ENCODE assay signal across 9 cellular contexts in genomic region chr10:48605264-48605615, GRCh38. TPM values are rescaled to one million over a fixed set of nuclear protein-coding genes. Genes with fewer than 3 reads are reported as not detected.
DNase-seq lines count a peak whose midpoint lies in the region; ATAC-seq and TF ChIP-seq lines count a peak whose summit lies in the region.
"Had no signal": no experiment of that assay in that cellular context is flagged by ENCODE, and none has a peak within 500 bp of the region (broad histone marks: within the 10 kb centered on the region; RNA-seq: fewer than 3 reads in every experiment).

No MANE protein-coding gene starts in this region.

- TF ChIP-seq CTCF in RWPE1 (conservative IDR thresholded peaks at IDR 0.05; ENCODE audit: low read depth): no peak
- TF ChIP-seq CTCF in fibroblast of pulmonary artery (IDR thresholded peaks at IDR 0.05; ENCODE audit: low read length, missing control alignments): no peak

- H3K27ac Mint-ChIP-seq in activated CD4-positive, alpha-beta T cell treated with anti-CD3 and anti-CD28 coated beads for 36 hours: no peak overlapping the region

- no peaks in the 10 kb centered on the region for H3K27me3 ChIP-seq in GM23248 (replicated peaks; ENCODE audit: insufficient read depth)

- WGBS in GM23248 (ENCODE audit: low coverage in 1 of 2, low lambda C conversion rate in 2 of 2, missing lambda C conversion rate in 2 of 2), 2 experiments: 0 to 4% methylated on average over 5 to 9 of the region's 9 CpGs

- ATAC-seq in HG03039 (IDR thresholded peaks at IDR 0.05; ENCODE audit: unreplicated experiment) (no peak), HG02840 (IDR thresholded peaks at IDR 0.05; ENCODE audit: low FRiP score, unreplicated experiment) (no peak)
- no peak for ATAC-seq in activated CD4-positive, alpha-beta T cell treated with anti-CD3 and anti-CD28 coated beads for 36 hours

- in situ Hi-C loops in GM23248 (cut with MboI): no loop called here

- peak; percentile 41 for DNase-seq in GM23248
- DNase-seq in RWPE1 (ENCODE audit: low spot score): no peak
- no peak for DNase-seq in fibroblast of pulmonary artery (ENCODE audit: low read depth)
- DNase-seq in skeletal muscle cell (ENCODE audit: low read depth): no peak
- DNase-seq in 8988T: no peak
- DNase-seq in activated CD4-positive, alpha-beta T cell treated with anti-CD3 and anti-CD28 coated beads for 36 hours: no peak
- DNase-seq: effector memory CD4-positive, alpha-beta T cell had no signal

- peaks cover 6% of the 10 kb centered on the region for H3K4me1 Mint-ChIP-seq in activated CD4-positive, alpha-beta T cell treated with anti-CD3 and anti-CD28 coated beads for 36 hours

- peaks cover 36% of the 10 kb centered on the region for H3K27me3 Mint-ChIP-seq in activated CD4-positive, alpha-beta T cell treated with anti-CD3 and anti-CD28 coated beads for 36 hours

- no peaks in the 10 kb centered on the region for H3K9me3 ChIP-seq in GM23248 (ENCODE audit: low read depth)

- H3K4me3 Mint-ChIP-seq in activated CD4-positive, alpha-beta T cell treated with anti-CD3 and anti-CD28 coated beads for 36 hours: no peak overlapping the region

- peak overlapping the region; percentile 97 for H3K4me2 ChIP-seq in GM23248 (ENCODE audit: unreplicated experiment)

- peak overlapping the region; percentile 97 for H3K4me3 ChIP-seq in GM23248
- peak overlapping the region; percentile 77 for H3K4me3 ChIP-seq in fibroblast of pulmonary artery (replicated peaks; ENCODE audit: low read depth, low read length)
- H3K4me3 ChIP-seq in skeletal muscle cell (ENCODE audit: low read depth, low read length): peak overlapping the region; percentile 85

- H3K36me3 ChIP-seq in GM23248 (ENCODE audit: low read depth): no peaks in the 10 kb centered on the region

- H3K79me2 ChIP-seq in GM23248 (ENCODE audit: insufficient read depth): peaks cover 50% of the 10 kb centered on the region

- peaks cover 72% of the 10 kb centered on the region for H3K4me1 ChIP-seq in GM23248 (ENCODE audit: insufficient read depth)

- POLR2A ChIA-PET in RWPE1 (lab: Yijun Ruan, JAX; ENCODE audit: low non-redundant PET): no interaction called here
- POLR2A ChIA-PET in activated CD4-positive, alpha-beta T cell treated with anti-CD3 and anti-CD28 coated beads for 36 hours (lab: Charles Lee): no interaction called here

- no peaks in the 10 kb centered on the region for H3K9me3 Mint-ChIP-seq in activated CD4-positive, alpha-beta T cell treated with anti-CD3 and anti-CD28 coated beads for 36 hours (ENCODE audit: low read depth)

- H3K9ac ChIP-seq in GM23248: peak overlapping the region; percentile 91

- intact Hi-C loops in activated CD4-positive, alpha-beta T cell treated with anti-CD3 and anti-CD28 coated beads for 36 hours (cut with DNase I, micrococcal nuclease): loop anchor here in 1 of 2 experiments (5.0 kb wide), 1 partner anchor 243 kb away; no protein-coding TSS in a partner anchor

- H3K36me3 Mint-ChIP-seq in activated CD4-positive, alpha-beta T cell treated with anti-CD3 and anti-CD28 coated beads for 36 hours (ENCODE audit: low read depth): no peaks in the 10 kb centered on the region

- no peaks in the 10 kb centered on the region for H3K9me2 ChIP-seq in GM23248 (ENCODE audit: insufficient read depth)

- H2AFZ ChIP-seq in GM23248: peak overlapping the region; percentile 83

- CTCF ChIA-PET in RWPE1 (lab: Yijun Ruan, JAX): interaction anchor here (0.7 kb wide), 1 partner anchor 28 kb away, joined by 3 read pairs; no protein-coding TSS in a partner anchor
- CTCF ChIA-PET in activated CD4-positive, alpha-beta T cell treated with anti-CD3 and anti-CD28 coated beads for 36 hours (lab: Charles Lee): interaction anchor here (1.5 kb wide), 1 partner anchor 52 kb away, joined by 14 read pairs; no protein-coding TSS in a partner anchor

- peaks cover 60% of the 10 kb centered on the region for H3F3A ChIP-seq in GM23248 (ENCODE audit: insufficient read depth)

- peaks cover 4% of the 10 kb centered on the region; the same call in 1 of the 2 replicates for H4K20me1 ChIP-seq in GM23248 (ENCODE audit: insufficient read depth)

- peak overlapping the region; percentile 89 for H3K27ac ChIP-seq in GM23248
- H3K27ac ChIP-seq in RWPE1: peak overlapping the region; percentile 40

RNA-seq across cellular contexts. Expression of gene ARHGAP22, which starts 0.4 kb away (rescaled TPM):
- total RNA-seq in GM23248 (2014; rRNA removed; shearing (Covaris generic)): 44.4 and 46.0 TPM in 2 replicates
- 41.9 and 42.4 TPM in 2 replicates for polyA plus RNA-seq in GM23248 (2016; fragmentation: Nextera tagmentation; extraction: Ambion mirVana)
- total RNA-seq in activated CD4-positive, alpha-beta T cell treated with anti-CD3 and anti-CD28 coated beads for 36 hours: under 1 TPM; 0.27 to 0.47 TPM

Comparison
In these comparisons a context has a peak if more than half of its experiments do, and no peak if none do; other contexts are left out.
1. RNA of gene ARHGAP22, which starts 0.4 kb away (total RNA-seq): 44.4 to 46.0 TPM in GM23248; 0.27 to 0.47 TPM in activated CD4-positive, alpha-beta T cell treated with anti-CD3 and anti-CD28 coated beads for 36 hours; every median in the first group is over 10 times any median in the second.
2. Peak in every context shown above with its lines, with median percentiles within 50 percentile points of each other: H3K4me3 ChIP-seq.